ENCODE assay signal across 24 cellular contexts in the genomic region with DNA sequence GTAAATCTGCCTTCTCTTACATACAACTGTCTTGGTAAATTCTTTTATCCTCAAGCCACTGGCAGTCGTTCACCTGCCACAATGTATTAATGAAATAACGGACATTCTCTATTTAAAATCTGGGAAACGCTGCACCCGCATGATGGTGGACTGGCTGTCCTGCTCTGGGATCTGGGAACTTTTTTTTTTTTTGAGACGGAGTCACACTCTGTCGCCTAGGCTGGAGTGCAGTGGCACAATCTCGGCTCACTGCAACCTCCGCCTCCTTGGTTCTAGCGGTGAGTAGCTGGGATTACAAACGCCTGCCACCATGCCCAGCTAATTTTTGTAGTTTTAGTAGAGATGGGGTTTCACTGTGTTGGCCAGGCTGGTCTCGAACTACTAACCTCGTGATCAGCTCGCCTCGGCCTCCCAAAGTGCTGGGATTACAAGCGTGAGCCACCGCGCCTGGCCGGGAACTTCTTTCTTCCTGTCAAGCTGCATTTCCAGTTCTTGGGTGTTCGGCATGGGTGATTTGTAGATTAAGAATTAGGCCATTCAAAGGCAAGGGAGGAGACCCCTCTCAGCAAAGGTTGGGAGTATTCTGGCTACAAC. TPM values are rescaled to one million over a fixed set of nuclear protein-coding genes. Genes with fewer than 3 reads are reported as not detected.
"Had no signal": no experiment of that assay in that cellular context is flagged by ENCODE, and none has a peak within 500 bp of the region (broad histone marks: within the 10 kb centered on the region; RNA-seq: fewer than 3 reads in every experiment).

No MANE protein-coding gene starts in this region.

- H3K27ac ChIP-seq: coronary artery, heart right ventricle, spleen, upper lobe of left lung had no signal

- H3K9me3 ChIP-seq: prostate gland had no signal

- H3K27ac Mint-ChIP-seq: activated B cell treated with CpG ODN at 0.5 μM for 24 hours; activated naive CD4-positive, alpha-beta T cell treated with anti-CD3 and anti-CD28 coated beads, Interleukin-2, amount 50 U/mL, for 72 hours; activated T-cell treated with anti-CD3 and anti-CD28 coated beads, Interleukin-2, amount 50 U/mL, for 24 hours; stimulated activated naive B cell treated with anti-CD40 and anti-IgM and Interleukin-4, amounts not matched to agents 10 μg/mL and 1 μg/mL and 100 μg/mL, for 72 hours; T-helper 17 cell had no signal

- H3K4me3 Mint-ChIP-seq: activated B cell treated with CpG ODN at 0.5 μM for 24 hours; activated T-cell treated with anti-CD3 and anti-CD28 coated beads, Interleukin-2, amount 50 U/mL, for 24 hours had no signal

- H3K4me3 ChIP-seq: coronary artery, heart right ventricle, prostate gland, spleen, upper lobe of left lung had no signal

- H3K36me3 ChIP-seq: prostate gland had no signal

- DNase-seq: activated B cell treated with CpG ODN at 0.5 μM for 24 hours; activated CD4-positive, alpha-beta T cell treated with anti-CD3 and anti-CD28 coated beads, Interleukin-2, amount 50 U/mL, for 1 hour; activated effector memory CD4-positive, alpha-beta T cell treated with anti-CD3 and anti-CD28 coated beads, Interleukin-2, amount 50 U/mL, for 16 hours; activated T-cell treated with anti-CD3 and anti-CD28 coated beads, Interleukin-2, amount 50 U/mL, for 24 hours; caudate nucleus; effector CD8-positive, alpha-beta T cell; heart right ventricle; left ventricle myocardium superior; mesenchymal stem cell; nucleus accumbens; spleen; stimulated activated CD4-positive, alpha-beta T cell treated with anti-CD3 and anti-CD28 coated beads, Interleukin-1b, Interleukin-23, amount 100 ng/mL, for 48 hours; stimulated activated naive B cell treated with anti-CD40 and anti-IgM and Interleukin-4, amounts not matched to agents 10 μg/mL and 1 μg/mL and 100 μg/mL, for 72 hours had no signal

- ATAC-seq: heart right ventricle, left ventricle myocardium superior had no signal

RNA-seq across cellular contexts. Expression of a gene that starts 28.3 kb away (rescaled TPM):
- total RNA-seq: activated B cell treated with CpG ODN at 0.5 μM for 24 hours; activated naive CD4-positive, alpha-beta T cell treated with anti-CD3 and anti-CD28 coated beads, Interleukin-2, amount 50 U/mL, for 72 hours; aorta; fibroblast of lung; frontal cortex; heart right ventricle; left ventricle myocardium superior; sciatic nerve; spleen; subcutaneous adipose tissue; T-helper 17 cell; upper lobe of left lung had no signal
- polyA plus RNA-seq: aorta, fibroblast of lung, heart right ventricle, keratinocyte, spleen had no signal
